In genomic region chr3:14453841-14454630, GRCh38 we compare ENCODE assay signal across 10 cellular contexts. TPM values are rescaled to one million over a fixed set of nuclear protein-coding genes. Genes with fewer than 3 reads are reported as not detected.
A peak's percentile ranks its signal among the peaks of the same experiment; 100 is the strongest.
DNase-seq lines count a peak whose midpoint lies in the region; ATAC-seq and TF ChIP-seq lines count a peak whose summit lies in the region.
"Had no signal": no experiment of that assay in that cellular context is flagged by ENCODE, and none has a peak within 500 bp of the region (broad histone marks: within the 10 kb centered on the region; RNA-seq: fewer than 3 reads in every experiment).

No MANE protein-coding gene starts in this region.

- no peak overlapping the region for H3K4me3 Mint-ChIP-seq in CD14-positive monocyte
- H3K4me3 Mint-ChIP-seq: dendritic cell treated with granulocyte-macrophage colony-stimulating factor and Interleukin-4, amounts not matched to agents 40 ng/mL and 50 ng/mL, for 4 days had no signal

- peak overlapping the region in 6 of 7 donors; percentile 15 to 90 (median 76) for H3K27ac Mint-ChIP-seq in CD14-positive monocyte
- H3K27ac Mint-ChIP-seq: dendritic cell treated with granulocyte-macrophage colony-stimulating factor and Interleukin-4, amounts not matched to agents 40 ng/mL and 50 ng/mL, for 4 days had no signal

- H3K36me3 ChIP-seq in OCI-LY1 (ENCODE audit: insufficient read depth, low read length) = peaks cover 81% of the 10 kb centered on the region
- no peaks in the 10 kb centered on the region for H3K36me3 ChIP-seq in prostate gland
- peaks cover 27% of the 10 kb centered on the region for H3K36me3 ChIP-seq in BE2C

- H3K4me3 ChIP-seq in OCI-LY1 (ENCODE audit: low read depth, low read length, poor library complexity, severe bottlenecking) (no peak overlapping the region), prostate gland (no peak overlapping the region), BE2C (ENCODE audit: low read depth, low read length) (no peak overlapping the region)

- H3K4me1 ChIP-seq in OCI-LY1 (ENCODE audit: insufficient read depth, low read length, severe bottlenecking) (peaks cover 35% of the 10 kb centered on the region), prostate gland (replicated peaks) (peaks cover 8% of the 10 kb centered on the region), BE2C (peaks cover 24% of the 10 kb centered on the region)

- H3K9ac ChIP-seq in OCI-LY1 (ENCODE audit: low read length) = no peak overlapping the region; the same call in 1 of the 2 replicates

- H3K27ac ChIP-seq in OCI-LY1 (ENCODE audit: low read depth, low read length, poor library complexity, severe bottlenecking) = peak overlapping the region; percentile 87
- H3K27ac ChIP-seq in epithelial cell of prostate = peak overlapping the region; percentile 60
- peak overlapping the region; percentile 20 to 38 for H3K27ac ChIP-seq in prostate gland

- no peak overlapping the region for H3K4me2 ChIP-seq in OCI-LY1 (ENCODE audit: low read length)

- WGBS in prostate gland = 33% methylated on average over 23 of the region's 23 CpGs

- H3K27me3 Mint-ChIP-seq in CD14-positive monocyte (ENCODE audit: low read depth in 3 of 3) = peaks cover 0 to 2% (median 2%) of the 10 kb centered on the region in 3 donors
- H3K27me3 Mint-ChIP-seq: dendritic cell treated with granulocyte-macrophage colony-stimulating factor and Interleukin-4, amounts not matched to agents 40 ng/mL and 50 ng/mL, for 4 days had no signal

- no peaks in the 10 kb centered on the region for H3F3A ChIP-seq in OCI-LY1 (ENCODE audit: insufficient read depth, low read length)

- TF ChIP-seq CTCF in CD14-positive monocyte (IDR thresholded peaks at IDR 0.05) (no peak), OCI-LY1 (IDR thresholded peaks at IDR 0.05; ENCODE audit: low read length) (no peak), prostate gland (IDR thresholded peaks at IDR 0.05) (no peak), BE2C (IDR thresholded peaks at IDR 0.05; ENCODE audit: low read depth, low read length) (no peak)

- H4K20me1 ChIP-seq in OCI-LY1 (ENCODE audit: insufficient read depth, low read length) = no peaks in the 10 kb centered on the region

- peaks cover 89 to 99% of the 10 kb centered on the region in 2 donors for H3K36me3 Mint-ChIP-seq in CD14-positive monocyte

- intact Hi-C loops in CD14-positive monocyte (cut with micrococcal nuclease) (no loop called here), prostate gland (cut with DNase I) (loop anchor here (5.0 to 10.0 kb wide), 2 partner anchors 52 to 329 kb away; partner anchors contain the start of genes CHCHD4, SLC6A6 and TMEM43)

- no peaks in the 10 kb centered on the region for H3K27me3 ChIP-seq in OCI-LY1 (ENCODE audit: insufficient read depth, low read length)
- no peaks in the 10 kb centered on the region for H3K27me3 ChIP-seq in prostate gland (replicated peaks; ENCODE audit: insufficient read depth)
- no peaks in the 10 kb centered on the region for H3K27me3 ChIP-seq in BE2C

- TF ChIP-seq POLR2A in prostate gland (IDR thresholded peaks at IDR 0.05) = no peak

- no peaks in the 10 kb centered on the region for H3K9me3 Mint-ChIP-seq in CD14-positive monocyte
- H3K9me3 Mint-ChIP-seq: dendritic cell treated with granulocyte-macrophage colony-stimulating factor and Interleukin-4, amounts not matched to agents 40 ng/mL and 50 ng/mL, for 4 days had no signal

- DNase-seq in CD14-positive monocyte (ENCODE audit: low spot score) = no peak
- no peak for DNase-seq in epithelial cell of prostate (ENCODE audit: low read depth, low spot score)
- DNase-seq in prostate gland (ENCODE audit: low spot score) = no peak
- no peak for DNase-seq in BE2C
- no peak for DNase-seq in HT-29 (ENCODE audit: low spot score)
- DNase-seq in ureter (ENCODE audit: low spot score) = no peak
- DNase-seq: hippocampal formation had no signal

- no peak overlapping the region for H2AFZ ChIP-seq in OCI-LY1 (ENCODE audit: low read length)

- H3K9me2 ChIP-seq in OCI-LY1 (ENCODE audit: low read depth, low read length) = no peaks in the 10 kb centered on the region

- H3K79me2 ChIP-seq in OCI-LY1 (ENCODE audit: insufficient read depth, low read length) = no peaks in the 10 kb centered on the region

- no peak for ATAC-seq in GM18520 (IDR thresholded peaks at IDR 0.05; ENCODE audit: unreplicated experiment)

- H3K9me3 ChIP-seq in OCI-LY1 (ENCODE audit: low read length) (no peaks in the 10 kb centered on the region), prostate gland (no peaks in the 10 kb centered on the region), BE2C (no peaks in the 10 kb centered on the region)

- peaks cover 17% of the 10 kb centered on the region for H3K4me1 Mint-ChIP-seq in CD14-positive monocyte

RNA-seq across cellular contexts. Expression of gene SLC6A6, which starts 51.6 kb away (rescaled TPM):
- polyA plus RNA-seq in CD14-positive monocyte = 10 to 100 TPM; 18.4 to 24.5 TPM
- total RNA-seq in prostate gland = 10 to 100 TPM in 1 of 2 donors, 1 to 10 TPM in 1; 6.9 to 24.5 TPM
- 12.8 TPM for polyA plus RNA-seq in BE2C (2012; ENCODE audit: insufficient read depth, insufficient read length, low read depth)
- total RNA-seq in HT-29 (2014; rRNA removed; shearing (Covaris generic)) = 51.5 and 55.3 TPM in 2 replicates
- total RNA-seq in ureter = 19.4 TPM

Comparison
In these comparisons a context has a peak if more than half of its experiments do, and no peak if none do; other contexts are left out.
1. H3K27ac ChIP-seq: peak in every context shown above with its lines; median percentile 87 in OCI-LY1; 60 in epithelial cell of prostate; 29 in prostate gland.